Comparison of ENCODE assay signal across 13 cellular contexts in the genomic region with DNA sequence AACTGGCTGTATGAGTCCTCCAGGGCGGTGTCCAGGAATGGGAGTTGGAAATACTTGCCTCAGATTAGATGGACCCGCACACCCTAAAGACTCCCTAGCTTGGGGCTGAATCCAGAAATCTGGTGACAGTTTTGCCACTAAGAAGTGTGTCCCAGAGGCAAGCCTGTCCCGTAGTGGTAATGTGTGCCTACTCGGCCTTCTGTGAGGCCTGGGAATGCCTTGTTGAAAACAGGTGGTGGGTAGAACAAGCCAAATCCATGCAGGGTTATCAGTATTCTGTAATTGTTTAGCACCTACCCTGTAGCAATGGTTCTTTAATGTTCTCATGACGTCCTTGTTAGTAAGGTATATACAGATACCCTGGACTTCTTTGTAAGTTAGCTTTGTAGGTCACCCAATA. TPM values are rescaled to one million over a fixed set of nuclear protein-coding genes. Genes with fewer than 3 reads are reported as not detected.
DNase-seq lines count a peak whose midpoint lies in the region; ATAC-seq and TF ChIP-seq lines count a peak whose summit lies in the region.
"Had no signal": no experiment of that assay in that cellular context is flagged by ENCODE, and none has a peak within 500 bp of the region (broad histone marks: within the 10 kb centered on the region; RNA-seq: fewer than 3 reads in every experiment).

No MANE protein-coding gene starts in this region.

- no peaks in the 10 kb centered on the region for H3K27me3 ChIP-seq in GM23248 (replicated peaks; ENCODE audit: insufficient read depth)
- no peaks in the 10 kb centered on the region for H3K27me3 ChIP-seq in OCI-LY1 (ENCODE audit: insufficient read depth, low read length)
- no peaks in the 10 kb centered on the region for H3K27me3 ChIP-seq in endodermal cell (ENCODE audit: control insufficient read depth, insufficient read depth, low read length, poor library complexity, severe bottlenecking)
- no peaks in the 10 kb centered on the region for H3K27me3 ChIP-seq in trophoblast cell (ENCODE audit: insufficient read depth, low read length)

- no peak overlapping the region for H2AFZ ChIP-seq in GM23248
- H2AFZ ChIP-seq in OCI-LY1 (ENCODE audit: low read length) = no peak overlapping the region
- no peak overlapping the region for H2AFZ ChIP-seq in trophoblast cell (ENCODE audit: insufficient read depth, low read length, poor library complexity)

- H3K9me3 ChIP-seq in GM23248 (ENCODE audit: low read depth) = no peaks in the 10 kb centered on the region
- no peaks in the 10 kb centered on the region for H3K9me3 ChIP-seq in OCI-LY1 (ENCODE audit: low read length)
- no peaks in the 10 kb centered on the region for H3K9me3 ChIP-seq in endodermal cell (ENCODE audit: control insufficient read depth, low read length)
- H3K9me3 ChIP-seq in trophoblast cell (ENCODE audit: insufficient read depth, low read depth, low read length) = no peaks in the 10 kb centered on the region

- no peaks in the 10 kb centered on the region for H4K20me1 ChIP-seq in GM23248 (ENCODE audit: insufficient read depth)
- H4K20me1 ChIP-seq in OCI-LY1 (ENCODE audit: insufficient read depth, low read length) = no peaks in the 10 kb centered on the region

- no peaks in the 10 kb centered on the region for H3K36me3 ChIP-seq in GM23248 (ENCODE audit: low read depth)
- no peaks in the 10 kb centered on the region for H3K36me3 ChIP-seq in OCI-LY1 (ENCODE audit: insufficient read depth, low read length)
- no peaks in the 10 kb centered on the region for H3K36me3 ChIP-seq in endodermal cell (ENCODE audit: control insufficient read depth, insufficient read depth, low read length)
- H3K36me3 ChIP-seq in trophoblast cell (ENCODE audit: control insufficient read depth in 1 of 2, insufficient read depth in 2 of 2, low read length in 2 of 2) = no peaks in the 10 kb centered on the region

- TF ChIP-seq CTCF in OCI-LY1 (IDR thresholded peaks at IDR 0.05; ENCODE audit: low read length) (no peak), endodermal cell (conservative IDR thresholded peaks at IDR 0.05) (no peak)

- H3K4me2 ChIP-seq in GM23248 (ENCODE audit: unreplicated experiment) (peak overlapping the region; percentile 99), OCI-LY1 (ENCODE audit: low read length) (peak overlapping the region; percentile 73), trophoblast cell (ENCODE audit: low read length) (peak overlapping the region; percentile 49)

- 93 to 96% methylated on average over 5 of the region's 5 CpGs for WGBS in GM23248 (ENCODE audit: low coverage in 1 of 2, low lambda C conversion rate in 2 of 2, missing lambda C conversion rate in 2 of 2), 2 experiments
- WGBS in endodermal cell (ENCODE audit: insufficient coverage in 1 of 2, insufficient read length in 1 of 2), 2 experiments = 79 to 87% methylated on average over 5 of the region's 5 CpGs
- no CpG with 5 or more reads among the region's 5 CpGs for WGBS in trophoblast cell (ENCODE audit: extremely low coverage, insufficient coverage, insufficient read length)

- peak overlapping the region; percentile 72 for H3K4me3 Mint-ChIP-seq in endodermal cell

- H3K9me2 ChIP-seq in GM23248 (ENCODE audit: insufficient read depth) (no peaks in the 10 kb centered on the region), OCI-LY1 (ENCODE audit: low read depth, low read length) (no peaks in the 10 kb centered on the region)

- no peak overlapping the region for H3K27ac Mint-ChIP-seq in endodermal cell
- H3K27ac Mint-ChIP-seq: memory B cell had no signal

- H3K27me3 Mint-ChIP-seq in endodermal cell (ENCODE audit: insufficient read depth) = peaks cover 25% of the 10 kb centered on the region

- no peak overlapping the region for H3K9ac ChIP-seq in GM23248
- peak overlapping the region; percentile 5; the same call in 1 of the 2 replicates for H3K9ac ChIP-seq in OCI-LY1 (ENCODE audit: low read length)
- H3K9ac ChIP-seq in endodermal cell (ENCODE audit: extremely low read depth, low read length, poor library complexity, severe bottlenecking) = no peak overlapping the region
- no peak overlapping the region for H3K9ac ChIP-seq in trophoblast cell (ENCODE audit: low read length)

- H4K91ac ChIP-seq in trophoblast cell (ENCODE audit: low read depth, low read length) = no peak overlapping the region

- H3F3A ChIP-seq in GM23248 (ENCODE audit: insufficient read depth) (peaks cover 11% of the 10 kb centered on the region), OCI-LY1 (ENCODE audit: insufficient read depth, low read length) (no peaks in the 10 kb centered on the region)

- ATAC-seq in HG02610 (IDR thresholded peaks at IDR 0.05; ENCODE audit: unreplicated experiment) = no peak
- ATAC-seq in left lobe of liver = no peak

- peaks cover 47% of the 10 kb centered on the region for H3K79me2 ChIP-seq in GM23248 (ENCODE audit: insufficient read depth)
- no peaks in the 10 kb centered on the region for H3K79me2 ChIP-seq in OCI-LY1 (ENCODE audit: insufficient read depth, low read length)
- H3K79me2 ChIP-seq in trophoblast cell (ENCODE audit: control insufficient read depth, insufficient read depth, low read length, poor library complexity) = no peaks in the 10 kb centered on the region

- H3K79me1 ChIP-seq in trophoblast cell (ENCODE audit: low read length) = peaks cover 2% of the 10 kb centered on the region

- H3K36me3 Mint-ChIP-seq in endodermal cell (ENCODE audit: low read depth) = no peaks in the 10 kb centered on the region
- H3K36me3 Mint-ChIP-seq: memory B cell had no signal

- peaks cover 13% of the 10 kb centered on the region; the same call in 1 of the 2 replicates for H3K4me1 ChIP-seq in GM23248 (ENCODE audit: insufficient read depth)
- H3K4me1 ChIP-seq in OCI-LY1 (ENCODE audit: insufficient read depth, low read length, severe bottlenecking) = peaks cover 62% of the 10 kb centered on the region
- H3K4me1 ChIP-seq in endodermal cell (ENCODE audit: control insufficient read depth, insufficient read depth, low read length) = peaks cover 7% of the 10 kb centered on the region
- peaks cover 29 to 38% of the 10 kb centered on the region in 2 experiments for H3K4me1 ChIP-seq in trophoblast cell (ENCODE audit: control insufficient read depth in 1 of 2, insufficient read depth in 2 of 2, low read length in 2 of 2)

- no peak overlapping the region for H2BK5ac ChIP-seq in trophoblast cell (ENCODE audit: low read depth, low read length, poor library complexity)

- H2BK120ac ChIP-seq in trophoblast cell (ENCODE audit: insufficient read depth, low read length, poor library complexity) = no peak overlapping the region

- H3K4ac ChIP-seq in trophoblast cell (ENCODE audit: low read depth, low read length) = peak overlapping the region; percentile 27

- in situ Hi-C loops in GM23248 (cut with MboI) = no loop called here

- H2BK12ac ChIP-seq in trophoblast cell (ENCODE audit: low read length) = no peak overlapping the region

- no peak overlapping the region for H2AK5ac ChIP-seq in trophoblast cell (ENCODE audit: low read length)

- H4K8ac ChIP-seq in trophoblast cell (ENCODE audit: low read depth, low read length) = no peak overlapping the region

- DNase-seq in GM23248 (no peak), endodermal cell (no peak), trophoblast cell (peak in 1 of 2 donors; percentile 21), NOMO-1 treated with DMSO at 0.1 percent for 48 hours (lab: John Stamatoyannopoulos, UW; ENCODE audit: unreplicated experiment) (no peak), left lobe of liver (ENCODE audit: low spot score) (no peak)
- DNase-seq: activated CD4-positive, alpha-beta T cell treated with anti-CD3 and anti-CD28 coated beads, Interleukin-2, amount 50 U/mL, for 1 hour; NCI-H1694 treated with DMSO at 0.1 percent for 48 hours had no signal

- H3K4me1 Mint-ChIP-seq in endodermal cell = peaks cover 42% of the 10 kb centered on the region

- H3K18ac ChIP-seq in trophoblast cell (ENCODE audit: low read length) = peak overlapping the region; percentile 44

- no peak overlapping the region for H4K12ac ChIP-seq in trophoblast cell (ENCODE audit: low read depth, low read length)

- H3K27ac ChIP-seq in GM23248 = no peak overlapping the region
- no peak overlapping the region for H3K27ac ChIP-seq in OCI-LY1 (ENCODE audit: low read depth, low read length, poor library complexity, severe bottlenecking)
- H3K27ac ChIP-seq in endodermal cell (ENCODE audit: low read depth, low read length) = no peak overlapping the region
- no peak overlapping the region for H3K27ac ChIP-seq in trophoblast cell (ENCODE audit: low read depth, low read length)

- H3K9me3 Mint-ChIP-seq in endodermal cell = no peaks in the 10 kb centered on the region
- H3K9me3 Mint-ChIP-seq: memory B cell had no signal

- no peak overlapping the region for H3K23ac ChIP-seq in trophoblast cell (ENCODE audit: low read length)

- H3K14ac ChIP-seq in trophoblast cell (ENCODE audit: low read length) = no peak overlapping the region

- no peak overlapping the region; the same call in 1 of the 2 replicates for H3K4me3 ChIP-seq in GM23248
- peak overlapping the region; percentile 66 for H3K4me3 ChIP-seq in OCI-LY1 (ENCODE audit: low read depth, low read length, poor library complexity, severe bottlenecking)
- H3K4me3 ChIP-seq in endodermal cell (ENCODE audit: low read length) = peak overlapping the region; percentile 86
- no peak overlapping the region for H3K4me3 ChIP-seq in trophoblast cell (ENCODE audit: low read depth, low read length)

RNA-seq across cellular contexts. Expression of gene C3orf52, which starts 1.6 kb away (rescaled TPM):
- total RNA-seq in GM23248 (2014; rRNA removed; shearing (Covaris generic)) = 1.3 and 3.5 TPM in 2 replicates
- 1.6 and 1.9 TPM in 2 replicates for polyA plus RNA-seq in GM23248 (2016; fragmentation: Nextera tagmentation; extraction: Ambion mirVana)
- total RNA-seq in endodermal cell = 1 to 10 TPM; 5.2 to 6.7 TPM
- polyA plus RNA-seq in endodermal cell (2013, experiment 1 of 2) = 9.5 TPM
- polyA plus RNA-seq in endodermal cell (2013, experiment 2 of 2) = 7.5 TPM
- polyA plus RNA-seq in trophoblast cell (2013) = 11.3 and 11.6 TPM in 2 replicates
- total RNA-seq in left lobe of liver = 0.28 TPM

RNA-seq across cellular contexts. Expression of gene GCSAM, which starts 45.3 kb away (rescaled TPM):
- total RNA-seq in GM23248 (2014; rRNA removed; shearing (Covaris generic)) = not detected in 2 replicates
- 0.19 and 0.20 TPM in 2 replicates for polyA plus RNA-seq in GM23248 (2016; fragmentation: Nextera tagmentation; extraction: Ambion mirVana)
- total RNA-seq in endodermal cell (not detected), left lobe of liver (0.18 TPM)
- polyA plus RNA-seq in endodermal cell (2013, experiment 1 of 2) = not detected
- not detected for polyA plus RNA-seq in endodermal cell (2013, experiment 2 of 2)
- polyA plus RNA-seq in trophoblast cell (2013) = not detected in 2 replicates
- total RNA-seq: HT1080, RPMI7951 had no signal

RNA-seq across cellular contexts. Expression of gene TMPRSS7, which starts 53.2 kb away (rescaled TPM):
- not detected in 2 replicates for total RNA-seq in GM23248 (2014; rRNA removed; shearing (Covaris generic))
- polyA plus RNA-seq in GM23248 (2016; fragmentation: Nextera tagmentation; extraction: Ambion mirVana) = not detected in 2 replicates
- total RNA-seq in endodermal cell (not detected), left lobe of liver (not detected)
- polyA plus RNA-seq in endodermal cell (2013, experiment 1 of 2) = 0.28 TPM
- 0.17 TPM for polyA plus RNA-seq in endodermal cell (2013, experiment 2 of 2)
- polyA plus RNA-seq in trophoblast cell (2013) = 0.03 TPM in 1 of 2 replicates, not detected in the other
- total RNA-seq: RPMI7951, skeletal muscle tissue had no signal

Comparison
In these comparisons a context has a peak if more than half of its experiments do, and no peak if none do; other contexts are left out.
1. H3K4me2 ChIP-seq: peak in every context shown above with its lines; median percentile 99 in GM23248; 73 in OCI-LY1; 49 in trophoblast cell.
2. H3K4me3 ChIP-seq: peak in OCI-LY1 (single experiment) and endodermal cell (single experiment); none in GM23248 (single experiment) and trophoblast cell (single experiment).